9 cellular contexts compared by ENCODE assay signal in the genomic region with DNA sequence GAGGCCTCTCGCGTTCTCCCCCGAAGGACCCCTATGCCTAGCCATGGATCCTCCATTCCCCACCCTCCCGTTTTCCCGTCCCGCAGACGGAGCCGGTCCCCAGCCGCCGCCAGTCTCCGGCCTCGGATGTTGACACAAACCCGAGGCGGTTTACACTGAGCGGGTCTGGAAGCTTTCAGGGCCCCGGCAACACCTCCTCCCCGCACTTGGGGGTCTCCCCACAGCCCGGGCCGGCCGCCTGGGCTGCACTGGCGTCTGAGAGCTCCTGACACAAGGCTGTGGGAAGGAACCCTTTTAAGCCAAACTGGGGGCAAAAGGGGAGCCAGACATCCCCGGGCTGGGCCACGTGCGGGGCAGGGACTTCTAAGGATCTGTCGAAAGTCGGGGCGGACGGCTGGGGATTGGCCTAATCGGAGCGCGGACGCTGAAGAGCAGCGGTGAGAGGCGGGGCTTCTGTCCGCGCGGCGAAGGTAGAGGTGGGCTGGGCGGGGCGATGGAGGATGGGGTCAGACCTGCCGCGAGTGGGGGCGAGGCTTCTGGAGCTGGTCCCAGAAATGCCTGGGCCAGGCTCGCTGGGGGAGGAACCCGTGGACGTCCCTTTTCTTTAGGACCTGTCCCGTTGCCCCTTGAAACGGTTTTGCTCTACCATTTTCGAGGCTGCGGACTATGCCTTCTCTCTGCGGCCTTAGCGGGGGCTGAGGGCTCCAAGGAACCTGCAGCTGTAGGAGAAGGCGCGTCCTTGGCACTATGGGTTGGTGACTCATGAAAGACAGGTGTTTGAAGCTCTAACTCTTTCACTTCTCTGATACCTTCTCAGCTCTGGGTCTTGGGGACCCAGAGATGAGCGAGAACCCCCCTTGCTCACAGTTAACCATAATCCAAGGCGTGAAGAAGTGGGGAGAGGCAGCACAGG. TPM values are rescaled to one million over a fixed set of nuclear protein-coding genes. Genes with fewer than 3 reads are reported as not detected.
DNase-seq lines count a peak whose midpoint lies in the region; ATAC-seq and TF ChIP-seq lines count a peak whose summit lies in the region.
"Had no signal": no experiment of that assay in that cellular context is flagged by ENCODE, and none has a peak within 500 bp of the region (broad histone marks: within the 10 kb centered on the region; RNA-seq: fewer than 3 reads in every experiment).

No MANE protein-coding gene starts in this region.

- TF ChIP-seq CTCF in CD8-positive, alpha-beta T cell (IDR thresholded peaks at IDR 0.05) = no peak
- no peak for TF ChIP-seq CTCF in dorsolateral prefrontal cortex (IDR thresholded peaks at IDR 0.05 in 54 of 56, conservative IDR thresholded peaks at IDR 0.05 in 2 of 56; ENCODE audit: low read depth in 1 of 56, partially characterized antibody in 56 of 56)

- H3K4me1 Mint-ChIP-seq in CD8-positive, alpha-beta T cell (ENCODE audit: low read depth) = peaks cover 33% of the 10 kb centered on the region

- H3K9me3 Mint-ChIP-seq in CD8-positive, alpha-beta T cell = no peaks in the 10 kb centered on the region

- H2AFZ ChIP-seq in neuron (ENCODE audit: low read depth, low read length) = peak overlapping the region; percentile 68

- ATAC-seq in CD8-positive, alpha-beta T cell = peak; percentile 8
- ATAC-seq in GM18870 (IDR thresholded peaks at IDR 0.05; ENCODE audit: unreplicated experiment) (no peak), GM21381 (IDR thresholded peaks at IDR 0.05; ENCODE audit: unreplicated experiment) (no peak), HG02763 (IDR thresholded peaks at IDR 0.05; ENCODE audit: unreplicated experiment) (no peak)

- POLR2A ChIA-PET in CD8-positive, alpha-beta T cell (lab: Charles Lee) = interaction anchor here (1.1 to 2.6 kb wide), 6 partner anchors 12 to 46 kb away, joined by 3 to 23 read pairs (median 8); a partner anchor contains a TSS

- intact Hi-C loops in CD8-positive, alpha-beta T cell (cut with DNase I, micrococcal nuclease) = loop anchor here in 1 of 2 experiments (1.0 kb wide), 1 partner anchor 46 kb away; a partner anchor contains a TSS
- intact Hi-C loops in dorsolateral prefrontal cortex (cut with DNase I) = no loop called here

- no peaks in the 10 kb centered on the region for H3K36me3 Mint-ChIP-seq in CD8-positive, alpha-beta T cell

- peak overlapping the region; percentile 86 for H3K4me3 Mint-ChIP-seq in CD8-positive, alpha-beta T cell

- peaks cover 28% of the 10 kb centered on the region for H3K4me1 ChIP-seq in CD8-positive, alpha-beta T cell (ENCODE audit: insufficient read depth, low read length)
- peaks cover 30% of the 10 kb centered on the region for H3K4me1 ChIP-seq in neuron (ENCODE audit: insufficient read depth, low read length)

- no peaks in the 10 kb centered on the region for H3K36me3 ChIP-seq in CD8-positive, alpha-beta T cell (ENCODE audit: insufficient read depth, low read length)
- H3K36me3 ChIP-seq in neuron (ENCODE audit: insufficient read depth, low read length) = no peaks in the 10 kb centered on the region

- no peaks in the 10 kb centered on the region for H3K27me3 ChIP-seq in CD8-positive, alpha-beta T cell (ENCODE audit: insufficient read depth, low read length)
- peaks cover 0 to 5% (median 0%) of the 10 kb centered on the region in 45 donors for H3K27me3 ChIP-seq in dorsolateral prefrontal cortex
- H3K27me3 ChIP-seq in neuron (ENCODE audit: insufficient read depth, low read length) = peaks cover 29% of the 10 kb centered on the region

- H3K27me3 Mint-ChIP-seq in CD8-positive, alpha-beta T cell (ENCODE audit: low read depth) = peaks cover 13% of the 10 kb centered on the region

- DNase-seq in CD8-positive, alpha-beta T cell = peak in 6 of 7 experiments; percentile 10 to 67 (median 36)
- peak; percentile 25 for DNase-seq in NCI-H1436 (lab: John Stamatoyannopoulos, UW)
- DNase-seq in dorsolateral prefrontal cortex = peak in 4 of 10 donors; percentile 48 to 58 (median 50)
- no peak for DNase-seq in kidney glomerular epithelial cell (lab: John Stamatoyannopoulos, UW)
- DNase-seq: NCI-H446 treated with DMSO at 0.1 percent for 48 hours had no signal

- CTCF ChIA-PET in CD8-positive, alpha-beta T cell (lab: Charles Lee) = interaction anchor here (1.1 to 2.5 kb wide), 8 partner anchors 9 to 27 kb away, joined by 3 to 8 read pairs (median 3); a partner anchor contains a TSS

- no peaks in the 10 kb centered on the region for H3K9me3 ChIP-seq in CD8-positive, alpha-beta T cell (ENCODE audit: low read length)
- H3K9me3 ChIP-seq in neuron (ENCODE audit: low read length) = no peaks in the 10 kb centered on the region

- peak overlapping the region; percentile 82 for H3K4me3 ChIP-seq in CD8-positive, alpha-beta T cell (ENCODE audit: low read depth, low read length)
- H3K4me3 ChIP-seq in dorsolateral prefrontal cortex (peak overlapping the region; percentile 34 to 81 (median 65)), neuron (ENCODE audit: low read length) (peak overlapping the region; percentile 47)

- H3K27ac Mint-ChIP-seq in CD8-positive, alpha-beta T cell = peak overlapping the region; percentile 82

- peak overlapping the region; percentile 86 for H3K27ac ChIP-seq in CD8-positive, alpha-beta T cell (ENCODE audit: low read depth, low read length)
- H3K27ac ChIP-seq in dorsolateral prefrontal cortex = peak overlapping the region in 46 of 59 donors; percentile 3 to 95 (median 74)

RNA-seq across cellular contexts. Expression of a gene that starts 1.2 kb away (rescaled TPM):
- total RNA-seq in CD8-positive, alpha-beta T cell = 10 to 100 TPM; 12.1 to 12.8 TPM
- total RNA-seq in dorsolateral prefrontal cortex = 100 to 1,000 TPM in 102 of 120 experiments, 10 to 100 TPM in 18; 40.8 to 217 (median 131) TPM

RNA-seq across cellular contexts. Expression of a gene that starts 20.5 kb away (rescaled TPM):
- under 1 TPM; 0.31 to 0.68 TPM for total RNA-seq in CD8-positive, alpha-beta T cell
- total RNA-seq in dorsolateral prefrontal cortex = 10 to 100 TPM in 118 of 120 experiments, 1 to 10 TPM in 2; 6.5 to 30.5 (median 16.7) TPM

RNA-seq across cellular contexts. Expression of a gene that starts 46.3 kb away (rescaled TPM):
- 10 to 100 TPM; 43.6 to 46.7 TPM for total RNA-seq in CD8-positive, alpha-beta T cell
- 10 to 100 TPM; 25.6 to 57.3 (median 44.4) TPM for total RNA-seq in dorsolateral prefrontal cortex

RNA-seq across cellular contexts. Expression of a gene that starts 53.0 kb away (rescaled TPM):
- not detected for total RNA-seq in CD8-positive, alpha-beta T cell
- 10 to 100 TPM in 6 of 120 experiments, 1 to 10 TPM in 114; 1.6 to 14.9 (median 4.3) TPM for total RNA-seq in dorsolateral prefrontal cortex

Comparison
In these comparisons a context has a peak if more than half of its experiments do, and no peak if none do; other contexts are left out.
1. RNA of a gene that starts 20.5 kb away (total RNA-seq): 6.5 to 30.5 TPM in dorsolateral prefrontal cortex; 0.31 to 0.68 TPM in CD8-positive, alpha-beta T cell; every median in the first group is over 4 times any median in the second.
2. Peak in every context shown above with its lines, with median percentiles within 50 percentile points of each other: H3K4me3 ChIP-seq.